In genomic region chr2:109545828-109546713, GRCh38 we compare ENCODE assay signal across 8 cellular contexts.
DNase-seq lines count a peak whose midpoint lies in the region; ATAC-seq and TF ChIP-seq lines count a peak whose summit lies in the region.

No MANE protein-coding gene starts in this region.

- ATAC-seq in GM21526 (IDR thresholded peaks at IDR 0.05; ENCODE audit: low FRiP score, unreplicated experiment) (peak; percentile 74), sciatic nerve (peak; percentile 91), GM18909 (IDR thresholded peaks at IDR 0.05; ENCODE audit: poor library complexity, unreplicated experiment) (no peak)

- intact Hi-C loops in left ventricle myocardium inferior (cut with micrococcal nuclease): loop anchor here (10.0 kb wide), 1 partner anchor 69 kb away; the partner anchor contains the start of genes SEPTIN10 and SOWAHC
- intact Hi-C loops in sciatic nerve (cut with DNase I): loop anchor here (2.0 to 10.0 kb wide), 2 partner anchors 27 to 179 kb away; no protein-coding TSS in a partner anchor

- peaks cover 12% of the 10 kb centered on the region for H3K36me3 ChIP-seq in left ventricle myocardium inferior

- DNase-seq in Caki2 (ENCODE audit: low read depth): peak; percentile 67
- DNase-seq in T follicular helper cell (ENCODE audit: low read depth): peak; percentile 25
- DNase-seq in amniotic epithelial cell (ENCODE audit: low read depth): peak; percentile 40
- DNase-seq in left ventricle myocardium inferior: peak; percentile 57
- DNase-seq in sciatic nerve (ENCODE audit: low spot score): peak; percentile 84

- H3K4me3 ChIP-seq in left ventricle myocardium inferior: no peak overlapping the region

- in situ Hi-C loops in Caki2 (cut with HindIII; ENCODE audit: low pct_unique_long_range_greater_than_20kb, low sequenced_read_pairs): no loop called here

- TF ChIP-seq CTCF in LNCAP (IDR thresholded peaks at IDR 0.05) (peak; percentile 91), left ventricle myocardium inferior (IDR thresholded peaks at IDR 0.05; ENCODE audit: borderline replicate concordance) (peak; percentile 94)

- no peaks in the 10 kb centered on the region for H3K4me1 ChIP-seq in left ventricle myocardium inferior

- H3K27ac ChIP-seq in left ventricle myocardium inferior (replicated peaks): no peak overlapping the region

- no peaks in the 10 kb centered on the region for H3K27me3 ChIP-seq in left ventricle myocardium inferior (ENCODE audit: low read depth)

- no peaks in the 10 kb centered on the region for H3K9me3 ChIP-seq in left ventricle myocardium inferior (replicated peaks)

Comparison
In these comparisons a context has a peak if more than half of its experiments do, and no peak if none do; other contexts are left out.
1. DNase-seq: peak in every context shown above with its lines; median percentile 84 in sciatic nerve; 67 in Caki2; 57 in left ventricle myocardium inferior; 40 in amniotic epithelial cell; 25 in T follicular helper cell.